Comparison of ENCODE assay signal across 6 cellular contexts in genomic region chr3:52198643-52199608, GRCh38. TPM values are rescaled to one million over a fixed set of nuclear protein-coding genes. Genes with fewer than 3 reads are reported as not detected.
A peak's percentile ranks its signal among the peaks of the same experiment; 100 is the strongest.
DNase-seq lines count a peak whose midpoint lies in the region; ATAC-seq, FAIRE-seq and TF ChIP-seq lines count a peak whose summit lies in the region.

No MANE protein-coding gene starts in this region.

- no peaks in the 10 kb centered on the region for H3K9me3 Mint-ChIP-seq in HFFc6

- H3K4me1 Mint-ChIP-seq in HFFc6 (ENCODE audit: low read depth), result peaks cover 39% of the 10 kb centered on the region

- peak overlapping the region; percentile 72 for H3K27ac Mint-ChIP-seq in HFFc6

- TF ChIP-seq CTCF in HFFc6 (IDR thresholded peaks at IDR 0.05), result no peak
- no peak for TF ChIP-seq CTCF in bronchial epithelial cell (IDR thresholded peaks at IDR 0.05; ENCODE audit: insufficient read depth, low read length, severe bottlenecking)

- DNase-seq in HFFc6 (no peak), bronchial epithelial cell (ENCODE audit: low read depth) (no peak), NCI-H510A (lab: John Stamatoyannopoulos, UW) (no peak)

- H3K4me3 ChIP-seq in bronchial epithelial cell (ENCODE audit: low read depth, low read length) (peak overlapping the region; percentile 85), neuron (ENCODE audit: low read length) (peak overlapping the region; percentile 66)

- peak overlapping the region; percentile 94 for H3K4me3 Mint-ChIP-seq in HFFc6

- H3K27me3 ChIP-seq in bronchial epithelial cell (ENCODE audit: control insufficient read depth, insufficient read depth, low read length) (peaks cover 2% of the 10 kb centered on the region), neuron (ENCODE audit: insufficient read depth, low read length) (peaks cover 4% of the 10 kb centered on the region)

- FAIRE-seq in bronchial epithelial cell (lab: Jason Lieb, UNC), result no peak

- H3K4me1 ChIP-seq in neuron (ENCODE audit: insufficient read depth, low read length), result peaks cover 14% of the 10 kb centered on the region

- H2AFZ ChIP-seq in neuron (ENCODE audit: low read depth, low read length), result peak overlapping the region; percentile 81

- no peaks in the 10 kb centered on the region for H3K9me3 ChIP-seq in neuron (ENCODE audit: low read length)

- ATAC-seq in GM21786 (IDR thresholded peaks at IDR 0.05; ENCODE audit: unreplicated experiment), result no peak
- ATAC-seq in GM21619 (IDR thresholded peaks at IDR 0.05; ENCODE audit: unreplicated experiment), result no peak

- H3K36me3 ChIP-seq in bronchial epithelial cell (ENCODE audit: control insufficient read depth, insufficient read depth, low read length), result peaks cover 6% of the 10 kb centered on the region
- peaks cover 38% of the 10 kb centered on the region for H3K36me3 ChIP-seq in neuron (ENCODE audit: insufficient read depth, low read length)

- peaks cover 6% of the 10 kb centered on the region for H3K27me3 Mint-ChIP-seq in HFFc6 (ENCODE audit: insufficient read depth)

- peaks cover 27% of the 10 kb centered on the region for H3K36me3 Mint-ChIP-seq in HFFc6 (ENCODE audit: low read depth)

RNA-seq across cellular contexts. Expression of gene ALAS1, which starts 1.0 kb away (rescaled TPM):
- total RNA-seq in HFFc6 (2021; fragmentation: NEBNext Ultra II Directional; extraction: Animal tissue kit (Norgen Biotek cat#: 25700)), result 10 to 100 TPM; 31.5 to 39.1 (median 35.1) TPM
- 32.1 and 66.7 TPM in 2 replicates for total RNA-seq in bronchial epithelial cell

RNA-seq across cellular contexts. Expression of gene TLR9, which starts 26.5 kb away (rescaled TPM):
- not detected for total RNA-seq in HFFc6 (2021; fragmentation: NEBNext Ultra II Directional; extraction: Animal tissue kit (Norgen Biotek cat#: 25700))
- not detected in 2 replicates for total RNA-seq in bronchial epithelial cell

RNA-seq across cellular contexts. Expression of gene TWF2, which starts 40.0 kb away (rescaled TPM):
- total RNA-seq in HFFc6 (2021; fragmentation: NEBNext Ultra II Directional; extraction: Animal tissue kit (Norgen Biotek cat#: 25700)), result 10 to 100 TPM; 73.9 to 83.0 (median 80.7) TPM
- total RNA-seq in bronchial epithelial cell, result 47.6 and 57.7 TPM in 2 replicates

RNA-seq across cellular contexts. Expression of gene POC1A, which starts 44.7 kb away (rescaled TPM):
- 10 to 100 TPM; 11.0 to 21.3 (median 20.5) TPM for total RNA-seq in HFFc6 (2021; fragmentation: NEBNext Ultra II Directional; extraction: Animal tissue kit (Norgen Biotek cat#: 25700))
- total RNA-seq in bronchial epithelial cell, result 1.8 and 3.3 TPM in 2 replicates

RNA-seq across cellular contexts. Expression of gene PPM1M, which starts 46.6 kb away (rescaled TPM):
- total RNA-seq in HFFc6 (2021; fragmentation: NEBNext Ultra II Directional; extraction: Animal tissue kit (Norgen Biotek cat#: 25700)), result 10 to 100 TPM; 20.8 to 23.4 (median 20.9) TPM
- total RNA-seq in bronchial epithelial cell, result 2.0 and 2.6 TPM in 2 replicates
